In the genomic region with DNA sequence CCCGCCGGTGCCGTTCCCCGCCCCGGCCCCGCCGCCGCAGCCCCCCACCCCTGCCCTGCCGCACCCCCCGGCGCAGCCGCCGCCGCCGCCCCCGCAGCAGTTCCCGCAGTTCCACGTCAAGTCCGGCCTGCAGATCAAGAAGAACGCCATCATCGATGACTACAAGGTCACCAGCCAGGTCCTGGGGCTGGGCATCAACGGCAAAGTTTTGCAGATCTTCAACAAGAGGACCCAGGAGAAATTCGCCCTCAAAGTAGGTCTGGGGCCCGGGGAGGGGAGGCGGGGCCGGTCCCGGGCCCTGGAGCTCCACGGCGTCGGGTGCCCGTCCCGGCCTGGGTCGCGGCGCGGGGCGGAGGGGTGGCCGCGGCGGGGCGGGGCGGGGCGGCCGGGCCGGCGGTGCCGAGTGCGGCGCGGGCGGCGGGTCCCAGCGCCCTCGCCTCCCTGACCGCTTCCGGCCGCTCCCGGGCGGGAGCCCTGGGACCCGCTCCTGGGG, we compare ENCODE assay signal across 8 cellular contexts. TPM values are rescaled to one million over a fixed set of nuclear protein-coding genes. Genes with fewer than 3 reads are reported as not detected.
A peak's percentile ranks its signal among the peaks of the same experiment; 100 is the strongest.
DNase-seq lines count a peak whose midpoint lies in the region; ATAC-seq and TF ChIP-seq lines count a peak whose summit lies in the region.

No MANE protein-coding gene starts in this region.

- peak; percentile 26 for ATAC-seq in GM18868 (IDR thresholded peaks at IDR 0.05; ENCODE audit: unreplicated experiment)
- peak; percentile 23 for ATAC-seq in HG03135 (IDR thresholded peaks at IDR 0.05; ENCODE audit: unreplicated experiment)

- no peaks in the 10 kb centered on the region for H3K9me3 Mint-ChIP-seq in mesothelial cell of epicardium

- peak overlapping the region; percentile 79 for H3K27ac ChIP-seq in WERI-Rb-1
- H3K27ac ChIP-seq in substantia nigra (ENCODE audit: low read depth, low read length, poor library complexity, severe bottlenecking): peak overlapping the region; percentile 70

- peak overlapping the region; percentile 98 for H3K27ac Mint-ChIP-seq in mesothelial cell of epicardium

- H3K4me3 ChIP-seq in WERI-Rb-1 (ENCODE audit: low read depth, low read length): peak overlapping the region; percentile 89

- no peaks in the 10 kb centered on the region for H3K9me3 ChIP-seq in WERI-Rb-1 (ENCODE audit: severe bottlenecking)

- no peaks in the 10 kb centered on the region for H3K27me3 ChIP-seq in WERI-Rb-1 (ENCODE audit: insufficient read depth, low read depth, severe bottlenecking)

- peak; percentile 61 for DNase-seq in WERI-Rb-1
- peak; percentile 24 for DNase-seq in effector CD4-positive, alpha-beta T cell
- DNase-seq in mesothelial cell of epicardium (ENCODE audit: low spot score in 2 of 2, unreplicated experiment in 2 of 2): peak in 1 of 2 experiments; percentile 48
- peak in 8 of 49 donors; percentile 25 to 72 (median 49) for DNase-seq in substantia nigra (lab: John Stamatoyannopoulos, UW)
- DNase-seq in T1000 (lab: John Stamatoyannopoulos, UW): no peak
- no peak for DNase-seq in middle frontal gyrus (ENCODE audit: extremely low spot score, low spot score)

- peaks cover 39% of the 10 kb centered on the region for H3K27me3 Mint-ChIP-seq in mesothelial cell of epicardium (ENCODE audit: low read depth)

- H3K4me1 Mint-ChIP-seq in mesothelial cell of epicardium: peaks cover 32% of the 10 kb centered on the region

- peaks cover 27% of the 10 kb centered on the region for H3K36me3 ChIP-seq in WERI-Rb-1

- no peaks in the 10 kb centered on the region for H3K36me3 Mint-ChIP-seq in mesothelial cell of epicardium

- TF ChIP-seq CTCF in WERI-Rb-1 (IDR thresholded peaks at IDR 0.05; ENCODE audit: low read depth, low read length) (no peak), mesothelial cell of epicardium (IDR thresholded peaks at IDR 0.05; ENCODE audit: unreplicated experiment) (no peak)

- H3K4me3 Mint-ChIP-seq in mesothelial cell of epicardium: peak overlapping the region; percentile 92

RNA-seq across cellular contexts. Expression of gene MAPKAPK2, which starts 0.6 kb away (rescaled TPM):
- 59.0 to 60.2 TPM (median 59.1 TPM) in 3 replicates for total RNA-seq in mesothelial cell of epicardium

RNA-seq across cellular contexts. Expression of gene DYRK3, which starts 50.0 kb away (rescaled TPM):
- 3.3 to 4.6 TPM (median 4.1 TPM) in 3 replicates for total RNA-seq in mesothelial cell of epicardium

Comparison
In these comparisons a context has a peak if more than half of its experiments do, and no peak if none do; other contexts are left out.
1. DNase-seq: peak in WERI-Rb-1 (single experiment) and effector CD4-positive, alpha-beta T cell (single experiment); none in T1000 (single experiment) and middle frontal gyrus (single experiment).